ENCODE assay signal across 13 cellular contexts in genomic region chr9:129558063-129558550, GRCh38.
DNase-seq lines count a peak whose midpoint lies in the region; TF ChIP-seq lines count a peak whose summit lies in the region.
"Had no signal": no experiment of that assay in that cellular context is flagged by ENCODE, and none has a peak within 500 bp of the region (broad histone marks: within the 10 kb centered on the region; RNA-seq: fewer than 3 reads in every experiment).

No MANE protein-coding gene starts in this region.

- H3K36me3 Mint-ChIP-seq in osteocyte (ENCODE audit: unreplicated experiment), result no peaks in the 10 kb centered on the region

- peak overlapping the region; percentile 89 for H3K27ac Mint-ChIP-seq in osteocyte (ENCODE audit: unreplicated experiment)
- H3K27ac Mint-ChIP-seq: B cell had no signal

- no peaks in the 10 kb centered on the region for H3K27me3 Mint-ChIP-seq in osteocyte (ENCODE audit: unreplicated experiment)

- no peak overlapping the region for H3K4me3 Mint-ChIP-seq in osteocyte (ENCODE audit: unreplicated experiment)
- H3K4me3 Mint-ChIP-seq: B cell had no signal

- H3K4me1 Mint-ChIP-seq in osteocyte (ENCODE audit: unreplicated experiment), result peaks cover 45% of the 10 kb centered on the region
- H3K4me1 Mint-ChIP-seq: B cell had no signal

- H3K9me3 ChIP-seq in ES-I3 (ENCODE audit: control insufficient read depth, insufficient read depth, low read length), result no peaks in the 10 kb centered on the region
- no peaks in the 10 kb centered on the region for H3K9me3 ChIP-seq in SJSA1 (replicated peaks)
- no peaks in the 10 kb centered on the region for H3K9me3 ChIP-seq in iPS-15b (ENCODE audit: control insufficient read depth, insufficient read depth, low read length)
- H3K9me3 ChIP-seq in osteoblast (ENCODE audit: low read depth, low read length), result no peaks in the 10 kb centered on the region

- H3K4me1 ChIP-seq in ES-I3 (ENCODE audit: insufficient read depth, low read length) (peaks cover 50% of the 10 kb centered on the region), SJSA1 (replicated peaks) (peaks cover 18% of the 10 kb centered on the region), iPS-15b (ENCODE audit: control insufficient read depth, insufficient read depth, low read length) (peaks cover 35% of the 10 kb centered on the region), osteoblast (ENCODE audit: insufficient read depth, low read length) (no peaks in the 10 kb centered on the region)

- no peaks in the 10 kb centered on the region for H3K36me3 ChIP-seq in ES-I3 (ENCODE audit: insufficient read depth, low read length)
- H3K36me3 ChIP-seq in SJSA1, result no peaks in the 10 kb centered on the region
- no peaks in the 10 kb centered on the region for H3K36me3 ChIP-seq in iPS-15b (ENCODE audit: control insufficient read depth, insufficient read depth, low read length)
- H3K36me3 ChIP-seq in osteoblast (ENCODE audit: insufficient read depth, low read length), result no peaks in the 10 kb centered on the region

- peak overlapping the region; percentile 26 for H3K9ac ChIP-seq in ES-I3 (ENCODE audit: low read depth, low read length)
- peak overlapping the region; percentile 26 for H3K9ac ChIP-seq in iPS-15b (ENCODE audit: low read depth, low read length)

- TF ChIP-seq CTCF in osteocyte (IDR thresholded peaks at IDR 0.05) (no peak), osteoblast (IDR thresholded peaks at IDR 0.05; ENCODE audit: extremely low read depth, low read depth, low read length) (no peak)

- H3K27me3 ChIP-seq in SJSA1 (replicated peaks), result no peaks in the 10 kb centered on the region
- H3K27me3 ChIP-seq in iPS-15b (ENCODE audit: control insufficient read depth, insufficient read depth, low read length), result peaks cover 2% of the 10 kb centered on the region
- H3K27me3 ChIP-seq in osteoblast (ENCODE audit: insufficient read depth, low read length), result no peaks in the 10 kb centered on the region

- no peak for DNase-seq in SJSA1 (ENCODE audit: low read depth in 1 of 2, low spot score in 2 of 2)
- no peak for DNase-seq in osteocyte (ENCODE audit: extremely low spot score, unreplicated experiment)
- DNase-seq in dedifferentiated amniotic fluid mesenchymal stem cell (ENCODE audit: extremely low spot score), result no peak
- DNase-seq in osteoblast (ENCODE audit: insufficient read length, low spot score, missing footprints), result no peak
- DNase-seq in AG08396 (ENCODE audit: low spot score), result no peak
- DNase-seq in activated gamma-delta T cell treated with Interleukin-2 at 50 U/mL for 16 hours, result no peak
- DNase-seq: activated CD4-positive, alpha-beta T cell treated with anti-CD3 and anti-CD28 coated beads, Interleukin-2, amount 50 U/mL, for 4 hours; erythroblast; NCI-H446; stimulated activated CD4-positive, alpha-beta T cell treated with anti-CD3 and anti-CD28 coated beads, Interleukin-15, amount 100 ng/mL, for 24 hours had no signal

- H2AFZ ChIP-seq in osteoblast (ENCODE audit: low read length), result no peak overlapping the region

- H3K4me2 ChIP-seq in osteoblast (ENCODE audit: insufficient read depth, low read length), result no peak overlapping the region

- no peaks in the 10 kb centered on the region for H3K9me3 Mint-ChIP-seq in osteocyte (ENCODE audit: unreplicated experiment)

- H3K27ac ChIP-seq in SJSA1, result peak overlapping the region; percentile 82
- H3K27ac ChIP-seq in osteoblast (ENCODE audit: low read depth, low read length), result no peak overlapping the region

- H3K4me3 ChIP-seq in SJSA1, result no peak overlapping the region
- peak overlapping the region; percentile 32 for H3K4me3 ChIP-seq in iPS-15b (ENCODE audit: low read depth, low read length)
- H3K4me3 ChIP-seq in osteoblast (ENCODE audit: insufficient read depth, low read length), result no peak overlapping the region

- no peaks in the 10 kb centered on the region for H3K79me2 ChIP-seq in osteoblast (ENCODE audit: insufficient read depth, low read length)

- no peaks in the 10 kb centered on the region for H4K20me1 ChIP-seq in osteoblast (ENCODE audit: insufficient read depth, low read length)
